In genomic region chr1:220137006-220137794, GRCh38 we compare ENCODE assay signal across 12 cellular contexts. TPM values are rescaled to one million over a fixed set of nuclear protein-coding genes. Genes with fewer than 3 reads are reported as not detected.
DNase-seq lines count a peak whose midpoint lies in the region; ATAC-seq and TF ChIP-seq lines count a peak whose summit lies in the region.
"Had no signal": no experiment of that assay in that cellular context is flagged by ENCODE, and none has a peak within 500 bp of the region (broad histone marks: within the 10 kb centered on the region; RNA-seq: fewer than 3 reads in every experiment).

No MANE protein-coding gene starts in this region.

- H3K4me1 ChIP-seq in right lobe of liver, result no peaks in the 10 kb centered on the region

- H3K36me3 ChIP-seq in right lobe of liver (peaks cover 0 to 63% (median 14%) of the 10 kb centered on the region in 4 donors), brain microvascular endothelial cell (replicated peaks) (peaks cover 26% of the 10 kb centered on the region)

- H3K9me3 ChIP-seq in right lobe of liver, result no peaks in the 10 kb centered on the region

- intact Hi-C loops in right lobe of liver (cut with DNase I), result no loop called here
- intact Hi-C loops in head of caudate nucleus (cut with DNase I), result no loop called here

- no peaks in the 10 kb centered on the region for H3K27me3 Mint-ChIP-seq in activated naive CD8-positive, alpha-beta T cell treated with anti-CD3 and anti-CD28 coated beads, Interleukin-2, amount 50 U/mL, for 24 hours

- H3K27ac Mint-ChIP-seq in activated naive CD8-positive, alpha-beta T cell treated with anti-CD3 and anti-CD28 coated beads, Interleukin-2, amount 50 U/mL, for 24 hours, result peak overlapping the region; percentile 78

- peak; percentile 5 for DNase-seq in CMK (ENCODE audit: low read depth)
- DNase-seq in activated naive CD8-positive, alpha-beta T cell treated with anti-CD3 and anti-CD28 coated beads, Interleukin-2, amount 50 U/mL, for 24 hours, result no peak
- DNase-seq in right lobe of liver, result no peak
- DNase-seq in brain microvascular endothelial cell, result no peak
- no peak for DNase-seq in iPS-NIHi11 (ENCODE audit: low spot score)
- DNase-seq in nucleus accumbens (lab: John Stamatoyannopoulos, UW), result no peak
- DNase-seq in head of caudate nucleus, result no peak
- DNase-seq: DMS 273 treated with DMSO at 0.1 percent for 48 hours, dorsolateral prefrontal cortex, NCI-H1417 had no signal

- peak overlapping the region in 1 of 3 donors; percentile 16 for H3K27ac ChIP-seq in right lobe of liver
- no peak overlapping the region for H3K27ac ChIP-seq in brain microvascular endothelial cell
- H3K27ac ChIP-seq: RWPE1 had no signal

- 74% methylated on average over 9 of the region's 9 CpGs for WGBS in right lobe of liver (ENCODE audit: insufficient coverage, low coverage, low lambda C conversion rate, missing lambda C conversion rate)

- no peak overlapping the region for H3K4me3 ChIP-seq in right lobe of liver
- no peak overlapping the region for H3K4me3 ChIP-seq in brain microvascular endothelial cell (ENCODE audit: low read depth, low read length)

- peaks cover 11% of the 10 kb centered on the region for H3K4me1 Mint-ChIP-seq in activated naive CD8-positive, alpha-beta T cell treated with anti-CD3 and anti-CD28 coated beads, Interleukin-2, amount 50 U/mL, for 24 hours

- H3K27me3 ChIP-seq in right lobe of liver (no peaks in the 10 kb centered on the region), brain microvascular endothelial cell (replicated peaks) (no peaks in the 10 kb centered on the region)
- H3K27me3 ChIP-seq: dorsolateral prefrontal cortex had no signal

- TF ChIP-seq POLR2A in right lobe of liver (IDR thresholded peaks at IDR 0.05), result no peak

- H3K4me3 Mint-ChIP-seq in activated naive CD8-positive, alpha-beta T cell treated with anti-CD3 and anti-CD28 coated beads, Interleukin-2, amount 50 U/mL, for 24 hours, result no peak overlapping the region

- peaks cover 54% of the 10 kb centered on the region for H3K36me3 Mint-ChIP-seq in activated naive CD8-positive, alpha-beta T cell treated with anti-CD3 and anti-CD28 coated beads, Interleukin-2, amount 50 U/mL, for 24 hours (ENCODE audit: low read depth)

- TF ChIP-seq CTCF in right lobe of liver (IDR thresholded peaks at IDR 0.05), result no peak
- no peak for TF ChIP-seq CTCF in brain microvascular endothelial cell (IDR thresholded peaks at IDR 0.05; ENCODE audit: low read depth, low read length, missing control alignments)

- H3K9me3 Mint-ChIP-seq in activated naive CD8-positive, alpha-beta T cell treated with anti-CD3 and anti-CD28 coated beads, Interleukin-2, amount 50 U/mL, for 24 hours, result no peaks in the 10 kb centered on the region

- ATAC-seq in HG03354 (IDR thresholded peaks at IDR 0.05; ENCODE audit: poor library complexity, severe bottlenecking, unreplicated experiment), result peak; percentile 88
- no peak for ATAC-seq in activated naive CD8-positive, alpha-beta T cell treated with anti-CD3 and anti-CD28 coated beads, Interleukin-2, amount 50 U/mL, for 24 hours
- ATAC-seq in right lobe of liver, result peak; percentile 76 to 87 (median 82)

- in situ Hi-C loops in brain microvascular endothelial cell (cut with HindIII; ENCODE audit: low pct_ligation_motif_present, low sequenced_read_pairs), result no loop called here

RNA-seq across cellular contexts. Expression of gene IARS2, which starts 43.3 kb away (rescaled TPM):
- total RNA-seq in right lobe of liver, result 10 to 100 TPM; 46.7 to 64.7 (median 50.0) TPM

RNA-seq across cellular contexts. Expression of gene BPNT1, which starts 47.6 kb away (rescaled TPM):
- 10 to 100 TPM; 13.6 to 26.1 (median 16.8) TPM for total RNA-seq in right lobe of liver
